ENCODE assay signal across 18 cellular contexts in genomic region chr17:27276653-27277156, GRCh38. TPM values are rescaled to one million over a fixed set of nuclear protein-coding genes. Genes with fewer than 3 reads are reported as not detected.
A peak's percentile ranks its signal among the peaks of the same experiment; 100 is the strongest.
DNase-seq lines count a peak whose midpoint lies in the region; ATAC-seq and TF ChIP-seq lines count a peak whose summit lies in the region.
"Had no signal": no experiment of that assay in that cellular context is flagged by ENCODE, and none has a peak within 500 bp of the region (broad histone marks: within the 10 kb centered on the region; RNA-seq: fewer than 3 reads in every experiment).

No MANE protein-coding gene starts in this region.

- intact Hi-C loops in transverse colon (cut with DNase I; ENCODE audit: low total_unique reads), result no loop called here

- H3K4me1 ChIP-seq in SK-N-SH (ENCODE audit: control insufficient read depth in 1 of 2, insufficient read depth in 2 of 2, low read depth in 1 of 2, low read length in 1 of 2), result no peaks in the 10 kb centered on the region
- H3K4me1 ChIP-seq in SJCRH30, result peaks cover 4% of the 10 kb centered on the region; the same call in 1 of the 2 replicates
- peaks cover 4 to 5% of the 10 kb centered on the region in 2 experiments for H3K4me1 ChIP-seq in trophoblast cell (ENCODE audit: control insufficient read depth in 1 of 2, insufficient read depth in 2 of 2, low read length in 2 of 2)
- no peaks in the 10 kb centered on the region for H3K4me1 ChIP-seq in transverse colon
- H3K4me1 ChIP-seq: sigmoid colon, SJSA1 had no signal

- no peaks in the 10 kb centered on the region for H3F3A ChIP-seq in SK-N-SH (replicated peaks; ENCODE audit: insufficient read depth)

- H3K79me2 ChIP-seq in SK-N-SH (ENCODE audit: insufficient read depth), result no peaks in the 10 kb centered on the region
- no peaks in the 10 kb centered on the region for H3K79me2 ChIP-seq in trophoblast cell (ENCODE audit: control insufficient read depth, insufficient read depth, low read length, poor library complexity)

- no peaks in the 10 kb centered on the region for H3K9me3 ChIP-seq in SK-N-SH
- H3K9me3 ChIP-seq in SJCRH30 (replicated peaks), result no peaks in the 10 kb centered on the region
- H3K9me3 ChIP-seq in trophoblast cell (ENCODE audit: insufficient read depth, low read depth, low read length), result peaks cover 3% of the 10 kb centered on the region
- H3K9me3 ChIP-seq in transverse colon, result no peaks in the 10 kb centered on the region
- H3K9me3 ChIP-seq: neutrophil, sigmoid colon, SJSA1, tibial nerve had no signal

- TF ChIP-seq RAD21 in SK-N-SH (IDR thresholded peaks at IDR 0.05; ENCODE audit: low read length), result no peak

- TF ChIP-seq EP300 in SK-N-SH (IDR thresholded peaks at IDR 0.05; ENCODE audit: borderline replicate concordance in 1 of 2, low read depth in 1 of 2, low read length in 1 of 2) (no peak), transverse colon (IDR thresholded peaks at IDR 0.05; ENCODE audit: low read depth) (no peak)

- H3K79me1 ChIP-seq in trophoblast cell (ENCODE audit: low read length), result peaks cover 5% of the 10 kb centered on the region

- POLR2A ChIA-PET in SK-N-SH (lab: Yijun Ruan, JAX), result no interaction called here

- H4K91ac ChIP-seq in trophoblast cell (ENCODE audit: low read depth, low read length), result peak overlapping the region; percentile 43

- no peak for TF ChIP-seq POLR2A in transverse colon (IDR thresholded peaks at IDR 0.05)

- TF ChIP-seq CTCF in SK-N-SH (IDR thresholded peaks at IDR 0.05), result no peak
- no peak for TF ChIP-seq CTCF in transverse colon (IDR thresholded peaks at IDR 0.05)

- CTCF ChIA-PET in SK-N-SH (lab: Yijun Ruan, JAX), result interaction anchor here (0.7 to 1.6 kb wide), 5 partner anchors 11 to 56 kb away, joined by 3 to 4 read pairs (median 3); no protein-coding TSS in a partner anchor

- ATAC-seq in SK-N-SH treated with all-trans-retinoic acid at 6 μM for 48 hours (no peak), HG02885 (IDR thresholded peaks at IDR 0.05; ENCODE audit: poor library complexity, unreplicated experiment) (no peak), HG02852 (IDR thresholded peaks at IDR 0.05; ENCODE audit: unreplicated experiment) (no peak)
- ATAC-seq: esophagus mucosa had no signal

- H3K23ac ChIP-seq in trophoblast cell (ENCODE audit: low read length), result no peak overlapping the region

- H3K9me2 ChIP-seq in SK-N-SH, result no peaks in the 10 kb centered on the region

- H3K9ac ChIP-seq in SK-N-SH (no peak overlapping the region), trophoblast cell (ENCODE audit: low read length) (no peak overlapping the region)

- H3K4me2 ChIP-seq in SK-N-SH, result no peak overlapping the region
- peak overlapping the region; percentile 46 for H3K4me2 ChIP-seq in trophoblast cell (ENCODE audit: low read length)

- H2BK5ac ChIP-seq in trophoblast cell (ENCODE audit: low read depth, low read length, poor library complexity), result peak overlapping the region; percentile 59

- H4K8ac ChIP-seq in trophoblast cell (ENCODE audit: low read depth, low read length), result peak overlapping the region; percentile 98

- no peak overlapping the region for H3K27ac ChIP-seq in SK-N-SH (ENCODE audit: low read depth in 2 of 2, low read length in 1 of 2)
- H3K27ac ChIP-seq in SJCRH30, result peak overlapping the region; percentile 41
- H3K27ac ChIP-seq in trophoblast cell (ENCODE audit: low read depth, low read length), result no peak overlapping the region
- H3K27ac ChIP-seq in transverse colon, result no peak overlapping the region
- H3K27ac ChIP-seq: neutrophil, sigmoid colon, SJSA1, tibial nerve had no signal

- H3K4me3 ChIP-seq in SK-N-SH (ENCODE audit: low read depth in 2 of 2, low read length in 1 of 2), result no peak overlapping the region
- peak overlapping the region; percentile 33 for H3K4me3 ChIP-seq in SJCRH30
- H3K4me3 ChIP-seq in trophoblast cell (ENCODE audit: low read depth, low read length), result no peak overlapping the region
- H3K4me3 ChIP-seq in transverse colon, result no peak overlapping the region
- H3K4me3 ChIP-seq: sigmoid colon, SJSA1, tibial nerve had no signal

- WGBS in SK-N-SH (ENCODE audit: low lambda C conversion rate), result 84% methylated on average over 14 of the region's 14 CpGs
- WGBS in trophoblast cell (ENCODE audit: extremely low coverage, insufficient coverage, insufficient read length), result no CpG with 5 or more reads among the region's 14 CpGs
- 76 to 81% methylated on average over 7 to 14 of the region's 14 CpGs for WGBS in transverse colon (ENCODE audit: low coverage in 1 of 2), 2 donors

- DNase-seq in SK-N-SH (peak; percentile 15), SJCRH30 (peak; percentile 68 to 79), iPS DF 19.7 (ENCODE audit: low read depth, low spot score) (peak; percentile 91), trophoblast cell (no peak), transverse colon (no peak)
- DNase-seq: aorta, cortex of kidney, GF-D8, mammary epithelial cell, NCI-H2081 treated with DMSO at 0.1 percent for 48 hours, sigmoid colon had no signal

- H2AK5ac ChIP-seq in trophoblast cell (ENCODE audit: low read length), result no peak overlapping the region

- H2BK12ac ChIP-seq in trophoblast cell (ENCODE audit: low read length), result no peak overlapping the region

- no peak overlapping the region for H3K18ac ChIP-seq in trophoblast cell (ENCODE audit: low read length)

- in situ Hi-C loops in transverse colon (cut with MboI; ENCODE audit: low pct_ligation_motif_present in 1 of 4, low pct_unique_long_range_greater_than_20kb in 1 of 4, low sequenced_read_pairs in 3 of 4), result no loop called here

- no peaks in the 10 kb centered on the region for H4K20me1 ChIP-seq in SK-N-SH (ENCODE audit: insufficient read depth)

- H4K12ac ChIP-seq in trophoblast cell (ENCODE audit: low read depth, low read length), result peak overlapping the region; percentile 69

- no peak overlapping the region for H2BK120ac ChIP-seq in trophoblast cell (ENCODE audit: insufficient read depth, low read length, poor library complexity)

- H3K27me3 ChIP-seq in SK-N-SH (ENCODE audit: insufficient read depth), result no peaks in the 10 kb centered on the region
- H3K27me3 ChIP-seq in SJCRH30, result no peaks in the 10 kb centered on the region
- H3K27me3 ChIP-seq in trophoblast cell (ENCODE audit: insufficient read depth, low read length), result no peaks in the 10 kb centered on the region
- H3K27me3 ChIP-seq in transverse colon, result no peaks in the 10 kb centered on the region
- H3K27me3 ChIP-seq: neutrophil, sigmoid colon, SJSA1, tibial nerve had no signal

- H3K4ac ChIP-seq in trophoblast cell (ENCODE audit: low read depth, low read length), result no peak overlapping the region

- peak overlapping the region; percentile 84 for H3K14ac ChIP-seq in trophoblast cell (ENCODE audit: low read length)

- H3K36me3 ChIP-seq in SK-N-SH (replicated peaks in 1 of 2; ENCODE audit: control insufficient read depth in 1 of 2, insufficient read depth in 2 of 2, low read length in 1 of 2) (no peaks in the 10 kb centered on the region), SJCRH30 (no peaks in the 10 kb centered on the region), trophoblast cell (ENCODE audit: control insufficient read depth in 1 of 2, insufficient read depth in 2 of 2, low read length in 2 of 2) (no peaks in the 10 kb centered on the region), transverse colon (no peaks in the 10 kb centered on the region)
- H3K36me3 ChIP-seq: neutrophil, sigmoid colon, SJSA1, tibial nerve had no signal

- H2AFZ ChIP-seq in SK-N-SH (ENCODE audit: low read depth) (no peak overlapping the region), trophoblast cell (ENCODE audit: insufficient read depth, low read length, poor library complexity) (peak overlapping the region; percentile 88)

TF ChIP-seq in SK-N-SH, 30 proteins besides CTCF, POLR2A, EP300 and RAD21 (continues in another document):
- TF ChIP-seq FOSL2 (IDR thresholded peaks at IDR 0.05; ENCODE audit: borderline replicate concordance, low read depth) (no peak), CHD2 (IDR thresholded peaks at IDR 0.05; ENCODE audit: low read length, partially characterized antibody) (no peak), POLR2AphosphoS5 (IDR thresholded peaks at IDR 0.05; ENCODE audit: low read depth, low read length) (no peak), NRF1 (IDR thresholded peaks at IDR 0.05; ENCODE audit: low read depth, low read length) (no peak), SIN3A (IDR thresholded peaks at IDR 0.05; ENCODE audit: borderline replicate concordance, low read depth, low read length) (no peak), NFIC (IDR thresholded peaks at IDR 0.05; ENCODE audit: borderline replicate concordance) (no peak)
- TF ChIP-seq, protein P1, sequence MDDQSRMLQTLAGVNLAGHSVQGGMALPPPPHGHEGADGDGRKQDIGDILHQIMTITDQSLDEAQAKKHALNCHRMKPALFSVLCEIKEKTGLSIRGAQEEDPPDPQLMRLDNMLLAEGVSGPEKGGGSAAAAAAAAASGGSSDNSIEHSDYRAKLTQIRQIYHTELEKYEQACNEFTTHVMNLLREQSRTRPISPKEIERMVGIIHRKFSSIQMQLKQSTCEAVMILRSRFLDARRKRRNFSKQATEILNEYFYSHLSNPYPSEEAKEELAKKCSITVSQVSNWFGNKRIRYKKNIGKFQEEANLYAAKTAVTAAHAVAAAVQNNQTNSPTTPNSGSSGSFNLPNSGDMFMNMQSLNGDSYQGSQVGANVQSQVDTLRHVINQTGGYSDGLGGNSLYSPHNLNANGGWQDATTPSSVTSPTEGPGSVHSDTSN (IDR thresholded peaks at IDR 0.05), result no peak

TF ChIP-seq in SK-N-SH treated with all-trans-retinoic acid at 6 μM for 48 hours, 23 proteins besides CTCF, POLR2A, EP300 and RAD21 (continues in another document):
- TF ChIP-seq CSRNP3 (CRISPR knock-in tag; IDR thresholded peaks at IDR 0.05) (no peak), CSDC2 (CRISPR knock-in tag; IDR thresholded peaks at IDR 0.05) (no peak), OSR1 (CRISPR knock-in tag; IDR thresholded peaks at IDR 0.05) (no peak), ZNF70 (CRISPR knock-in tag; IDR thresholded peaks at IDR 0.05) (no peak), PPARA (CRISPR knock-in tag; IDR thresholded peaks at IDR 0.05; ENCODE audit: borderline replicate concordance) (no peak)

RNA-seq across cellular contexts. Expression of gene WSB1, which starts 17.2 kb away (rescaled TPM):
- polyA plus RNA-seq in SK-N-SH (2012; rRNA removed), result 204 and 261 TPM in 2 replicates
- polyA plus RNA-seq in SK-N-SH (2012; cell fraction: cytosol; rRNA removed), result 68.2 and 73.8 TPM in 2 replicates
- polyA plus RNA-seq in SK-N-SH (2012; cell fraction: nucleus; rRNA removed), result 1,761 and 2,017 TPM in 2 replicates
- total RNA-seq in SJCRH30 (2014; rRNA removed; shearing (Covaris generic)), result 118 and 160 TPM in 2 replicates
- polyA plus RNA-seq in trophoblast cell (2013), result 193 and 206 TPM in 2 replicates
- 100 to 1,000 TPM in 3 of 4 donors, 10 to 100 TPM in 1; 90.4 to 335 (median 261) TPM for total RNA-seq in transverse colon

Comparison
In these comparisons a context has a peak if more than half of its experiments do, and no peak if none do; other contexts are left out.
1. DNase-seq: peak in SK-N-SH (single experiment), SJCRH30 (2 of 2) and iPS DF 19.7 (single experiment); none in trophoblast cell (0 of 2) and transverse colon (single experiment).